ENCODE assay signal across 8 cellular contexts in genomic region chr1:35564037-35564883, GRCh38. TPM values are rescaled to one million over a fixed set of nuclear protein-coding genes. Genes with fewer than 3 reads are reported as not detected.
DNase-seq lines count a peak whose midpoint lies in the region; ATAC-seq, FAIRE-seq and TF ChIP-seq lines count a peak whose summit lies in the region.

No MANE protein-coding gene starts in this region.

- no TSS peak for BruUV-seq in HepG2 (replicated peaks; lab: Mats Ljungman, UMichigan)

- H3K9me3 ChIP-seq in CD4-positive, CD25-positive, alpha-beta regulatory T cell (ENCODE audit: control insufficient read depth in 2 of 2, low read length in 2 of 2): no peaks in the 10 kb centered on the region
- H3K9me3 ChIP-seq in HepG2 (ENCODE audit: low read length): no peaks in the 10 kb centered on the region

- in situ Hi-C loops in HepG2 (cut with HindIII; ENCODE audit: extremely low pct_ligation_motif_present, low pct_unique_long_range_greater_than_20kb): loop anchor here (5.0 kb wide), 2 partner anchors 112 to 208 kb away; no protein-coding TSS in a partner anchor

- TF ChIP-seq CTCF in HepG2 (CRISPR knock-in tag; IDR thresholded peaks at IDR 0.05): peak; percentile 85

- H3K36me3 Mint-ChIP-seq in CD4-positive, CD25-positive, alpha-beta regulatory T cell: peaks cover 15% of the 10 kb centered on the region

- no peak overlapping the region for H3K4me3 ChIP-seq in CD4-positive, CD25-positive, alpha-beta regulatory T cell (ENCODE audit: low read depth, low read length)
- no peak overlapping the region for H3K4me3 ChIP-seq in HepG2 (replicated peaks in 1 of 3; ENCODE audit: insufficient read depth in 1 of 3, low read depth in 2 of 3, low read length in 3 of 3)

- peak; percentile 60 for ATAC-seq in CD4-positive, CD25-positive, alpha-beta regulatory T cell (ENCODE audit: low read depth in 2 of 2)
- peak; percentile 70 for ATAC-seq in HepG2
- no peak for ATAC-seq in GM19324 (IDR thresholded peaks at IDR 0.05; ENCODE audit: low FRiP score, unreplicated experiment)

- no peak overlapping the region for H2AFZ ChIP-seq in HepG2 (ENCODE audit: low read length)

- peak; percentile 63 for FAIRE-seq in HepG2 (lab: Jason Lieb, UNC)

- TF ChIP-seq POLR2A in HepG2 (IDR thresholded peaks at IDR 0.05; ENCODE audit: insufficient read depth in 1 of 2, low read depth in 2 of 2, low read length in 2 of 2): no peak

- DNase-seq in CD4-positive, CD25-positive, alpha-beta regulatory T cell: peak; percentile 67 to 85 (median 73)
- DNase-seq in HCEC 1CT (peak; percentile 61), NCI-H446 (lab: John Stamatoyannopoulos, UW) (peak; percentile 38 to 76), cerebellum (ENCODE audit: low spot score) (peak; percentile 67), HepG2 (ENCODE audit: low spot score) (peak; percentile 73)
- peak; percentile 75 to 76 for DNase-seq in activated CD4-positive, alpha-beta T cell treated with anti-CD3 and anti-CD28 coated beads for 24 hours (ENCODE audit: low read depth in 2 of 2)
- peak; percentile 62 to 76 (median 71) for DNase-seq in stimulated activated CD4-positive, alpha-beta T cell treated with anti-CD3 and anti-CD28 coated beads, TNF-alpha, amount 100 ng/mL, for 24 hours (ENCODE audit: low read depth in 3 of 3)

- H3K79me2 ChIP-seq in HepG2 (ENCODE audit: insufficient read depth, low read length): no peaks in the 10 kb centered on the region

- intact Hi-C loops in HepG2 (cut with micrococcal nuclease; ENCODE audit: unreplicated experiment): loop anchor here (1.0 kb wide), 1 partner anchor 113 kb away; no protein-coding TSS in a partner anchor

- peak overlapping the region in 2 of 3 donors; percentile 33 to 72 for H3K27ac Mint-ChIP-seq in CD4-positive, CD25-positive, alpha-beta regulatory T cell

- peaks cover 0 to 38% (median 26%) of the 10 kb centered on the region in 4 donors for H3K4me1 Mint-ChIP-seq in CD4-positive, CD25-positive, alpha-beta regulatory T cell

- H3K9ac ChIP-seq in HepG2 (ENCODE audit: insufficient read depth, low read depth, low read length): no peak overlapping the region

- peak; percentile 34; the same call in 1 of the 2 replicates for TF ChIP-seq RAD21 in HepG2 (CRISPR knock-in tag; IDR thresholded peaks at IDR 0.05)

- CTCF ChIA-PET in HepG2 (lab: Yijun Ruan, JAX; ENCODE audit: low intra/inter-chr PET ratio, low total read pairs): interaction anchor here (0.9 to 3.4 kb wide), 2 partner anchors 113 to 211 kb away, joined by 3 to 13 read pairs; no protein-coding TSS in a partner anchor

- WGBS in HepG2 (ENCODE audit: low lambda C conversion rate): 84% methylated on average over 9 of the region's 9 CpGs

- POLR2A ChIA-PET in HepG2 (lab: Yijun Ruan, JAX): interaction anchor here (0.9 to 1.4 kb wide), 2 partner anchors 8 to 9 kb away, joined by 5 to 7 read pairs; partner anchors contain the start of gene TFAP2E

- no peaks in the 10 kb centered on the region for H4K20me1 ChIP-seq in HepG2 (ENCODE audit: insufficient read depth, low read length)

- TF ChIP-seq EP300 in HepG2 (IDR thresholded peaks at IDR 0.05; ENCODE audit: low read depth in 2 of 2, low read length in 2 of 2): no peak
- no peak for TF ChIP-seq EP300 in HepG2 (CRISPR knock-in tag; IDR thresholded peaks at IDR 0.05; ENCODE audit: borderline replicate concordance)

- peaks cover 0 to 1% (median 0%) of the 10 kb centered on the region in 7 donors for H3K9me3 Mint-ChIP-seq in CD4-positive, CD25-positive, alpha-beta regulatory T cell

- H3K27me3 ChIP-seq in CD4-positive, CD25-positive, alpha-beta regulatory T cell (ENCODE audit: control insufficient read depth, insufficient read depth, low read length): no peaks in the 10 kb centered on the region
- no peaks in the 10 kb centered on the region for H3K27me3 ChIP-seq in HepG2 (ENCODE audit: control insufficient read depth in 1 of 2, insufficient read depth in 2 of 2, low read length in 2 of 2)

- no peak overlapping the region for H3K4me2 ChIP-seq in HepG2 (ENCODE audit: low read depth, low read length)

- H3K36me3 ChIP-seq in CD4-positive, CD25-positive, alpha-beta regulatory T cell (ENCODE audit: control insufficient read depth, insufficient read depth, low read length): peaks cover 3% of the 10 kb centered on the region
- peaks cover 7 to 18% of the 10 kb centered on the region in 2 experiments; a peak in 3 of 5 replicates for H3K36me3 ChIP-seq in HepG2 (replicated peaks in 1 of 2; ENCODE audit: control insufficient read depth in 1 of 2, insufficient read depth in 2 of 2, low read length in 2 of 2)

- no peaks in the 10 kb centered on the region for H3K27me3 Mint-ChIP-seq in CD4-positive, CD25-positive, alpha-beta regulatory T cell

- H3K4me3 Mint-ChIP-seq in CD4-positive, CD25-positive, alpha-beta regulatory T cell: peak overlapping the region in 3 of 4 donors; percentile 9 to 56 (median 11)

- peaks cover 2% of the 10 kb centered on the region for H3K4me1 ChIP-seq in CD4-positive, CD25-positive, alpha-beta regulatory T cell (ENCODE audit: control insufficient read depth, insufficient read depth, low read length, poor library complexity, severe bottlenecking)
- no peaks in the 10 kb centered on the region for H3K4me1 ChIP-seq in HepG2 (ENCODE audit: insufficient read depth, low read length)

- no peak overlapping the region for H3K27ac ChIP-seq in CD4-positive, CD25-positive, alpha-beta regulatory T cell (ENCODE audit: insufficient read depth, low read length, poor library complexity, severe bottlenecking)
- no peak overlapping the region for H3K27ac ChIP-seq in HepG2 (ENCODE audit: extremely low read length, insufficient read depth, low read length)

RNA-seq across cellular contexts. Expression of gene NCDN, which starts 6.7 kb away (rescaled TPM):
- total RNA-seq in CD4-positive, CD25-positive, alpha-beta regulatory T cell: 28.7 TPM
- polyA plus RNA-seq in CD4-positive, CD25-positive, alpha-beta regulatory T cell: 10 to 100 TPM in 2 of 4 donors, 1 to 10 TPM in 2; 5.5 to 11.1 (median 10.1) TPM
- 40.7 TPM for total RNA-seq in cerebellum
- total RNA-seq in HepG2 (2016; rRNA removed; fragmentation: Illumina TruSeq; extraction: Trizol): 9.1 and 9.3 TPM in 2 replicates
- 0.88 and 1.1 TPM in 2 replicates for total RNA-seq in HepG2 (2016; cell fraction: cytosol; rRNA removed; fragmentation: Illumina TruSeq; extraction: Trizol; ENCODE audit: low read depth)
- 7.2 and 8.9 TPM in 2 replicates for total RNA-seq in HepG2 (2016; cell fraction: insoluble cytoplasmic fraction; rRNA removed; fragmentation: Illumina TruSeq; extraction: Trizol)
- total RNA-seq in HepG2 (2016; cell fraction: membrane; rRNA removed; fragmentation: Illumina TruSeq; extraction: Trizol): 3.5 and 3.6 TPM in 2 replicates
- total RNA-seq in HepG2 (2016; cell fraction: nucleus; rRNA removed; fragmentation: Illumina TruSeq; extraction: Trizol): 6.6 and 8.7 TPM in 2 replicates
- 6.6 and 11.0 TPM in 2 replicates for polyA plus RNA-seq in HepG2 (2011; rRNA removed)
- polyA plus RNA-seq in HepG2 (2011; cell fraction: cytosol; rRNA removed): 4.6 and 5.4 TPM in 2 replicates
- 26.7 and 28.4 TPM in 2 replicates for polyA plus RNA-seq in HepG2 (2011; cell fraction: nucleus; rRNA removed)
- 4.4 and 7.0 TPM in 2 replicates for polyA plus RNA-seq in HepG2 (2012)
- 0.55 and 0.77 TPM in 2 replicates for polyA plus RNA-seq in HepG2 (2016; cell fraction: cytosol; fragmentation: Illumina TruSeq; extraction: Trizol; ENCODE audit: low read depth)
- polyA plus RNA-seq in HepG2 (2016; cell fraction: insoluble cytoplasmic fraction; fragmentation: Illumina TruSeq; extraction: Trizol; ENCODE audit: low read depth): 7.4 and 8.8 TPM in 2 replicates
- 1.8 and 1.9 TPM in 2 replicates for polyA plus RNA-seq in HepG2 (2016; cell fraction: membrane; fragmentation: Illumina TruSeq; extraction: Trizol; ENCODE audit: low read depth)
- 15.1 and 16.2 TPM in 2 replicates for polyA plus RNA-seq in HepG2 (2016; cell fraction: nucleus; fragmentation: Illumina TruSeq; extraction: Trizol; ENCODE audit: insufficient read depth, low read depth)
- 18.1 and 18.4 TPM in 2 replicates for polyA minus RNA-seq in HepG2 (2011; rRNA and poly(A)+ RNA removed; ENCODE audit: low replicate concordance)
- polyA minus RNA-seq in HepG2 (2011; cell fraction: cytosol; rRNA and poly(A)+ RNA removed): 5.1 and 5.9 TPM in 2 replicates
- 12.4 and 15.2 TPM in 2 replicates for polyA minus RNA-seq in HepG2 (2011; cell fraction: nucleus; rRNA and poly(A)+ RNA removed)

RNA-seq across cellular contexts. Expression of gene KIAA0319L, which starts 7.1 kb away (rescaled TPM):
- total RNA-seq in CD4-positive, CD25-positive, alpha-beta regulatory T cell: 72.4 TPM
- polyA plus RNA-seq in CD4-positive, CD25-positive, alpha-beta regulatory T cell: 10 to 100 TPM; 16.2 to 21.3 (median 17.4) TPM
- 59.1 TPM for total RNA-seq in cerebellum
- 15.9 and 33.4 TPM in 2 replicates for total RNA-seq in HepG2 (2016; rRNA removed; fragmentation: Illumina TruSeq; extraction: Trizol)
- 9.6 and 9.8 TPM in 2 replicates for total RNA-seq in HepG2 (2016; cell fraction: cytosol; rRNA removed; fragmentation: Illumina TruSeq; extraction: Trizol; ENCODE audit: low read depth)
- 14.8 and 30.6 TPM in 2 replicates for total RNA-seq in HepG2 (2016; cell fraction: insoluble cytoplasmic fraction; rRNA removed; fragmentation: Illumina TruSeq; extraction: Trizol)
- 17.2 and 17.3 TPM in 2 replicates for total RNA-seq in HepG2 (2016; cell fraction: membrane; rRNA removed; fragmentation: Illumina TruSeq; extraction: Trizol)
- total RNA-seq in HepG2 (2016; cell fraction: nucleus; rRNA removed; fragmentation: Illumina TruSeq; extraction: Trizol): 54.0 and 56.5 TPM in 2 replicates
- 74.3 and 82.6 TPM in 2 replicates for polyA plus RNA-seq in HepG2 (2011; rRNA removed)
- 42.1 and 57.2 TPM in 2 replicates for polyA plus RNA-seq in HepG2 (2011; cell fraction: cytosol; rRNA removed)
- polyA plus RNA-seq in HepG2 (2011; cell fraction: nucleus; rRNA removed): 80.2 and 103 TPM in 2 replicates
- polyA plus RNA-seq in HepG2 (2012): 46.0 and 51.9 TPM in 2 replicates
- polyA plus RNA-seq in HepG2 (2016; cell fraction: cytosol; fragmentation: Illumina TruSeq; extraction: Trizol; ENCODE audit: low read depth): 2.8 and 3.0 TPM in 2 replicates
- 8.0 and 11.3 TPM in 2 replicates for polyA plus RNA-seq in HepG2 (2016; cell fraction: insoluble cytoplasmic fraction; fragmentation: Illumina TruSeq; extraction: Trizol; ENCODE audit: low read depth)
- 7.6 and 8.2 TPM in 2 replicates for polyA plus RNA-seq in HepG2 (2016; cell fraction: membrane; fragmentation: Illumina TruSeq; extraction: Trizol; ENCODE audit: low read depth)
- polyA plus RNA-seq in HepG2 (2016; cell fraction: nucleus; fragmentation: Illumina TruSeq; extraction: Trizol; ENCODE audit: insufficient read depth, low read depth): 50.7 and 54.2 TPM in 2 replicates
- polyA minus RNA-seq in HepG2 (2011; rRNA and poly(A)+ RNA removed; ENCODE audit: low replicate concordance): 53.1 and 74.5 TPM in 2 replicates
- polyA minus RNA-seq in HepG2 (2011; cell fraction: cytosol; rRNA and poly(A)+ RNA removed): 37.6 and 52.7 TPM in 2 replicates
- polyA minus RNA-seq in HepG2 (2011; cell fraction: nucleus; rRNA and poly(A)+ RNA removed): 116 and 145 TPM in 2 replicates

RNA-seq across cellular contexts. Expression of gene TFAP2E, which starts 8.9 kb away (rescaled TPM):
- 5.1 TPM for total RNA-seq in CD4-positive, CD25-positive, alpha-beta regulatory T cell
- polyA plus RNA-seq in CD4-positive, CD25-positive, alpha-beta regulatory T cell: under 1 TPM in 3 of 4 donors, not detected in 1; 0.17 to 0.71 (median 0.21) TPM
- total RNA-seq in cerebellum (0.54 TPM), HepG2 (2016; rRNA removed; fragmentation: Illumina TruSeq; extraction: Trizol) (0.31 and 0.44 TPM in 2 replicates)
- 0.18 TPM in 1 of 2 replicates, not detected in the other for total RNA-seq in HepG2 (2016; cell fraction: cytosol; rRNA removed; fragmentation: Illumina TruSeq; extraction: Trizol; ENCODE audit: low read depth)
- 0.17 and 0.49 TPM in 2 replicates for total RNA-seq in HepG2 (2016; cell fraction: insoluble cytoplasmic fraction; rRNA removed; fragmentation: Illumina TruSeq; extraction: Trizol)
- total RNA-seq in HepG2 (2016; cell fraction: membrane; rRNA removed; fragmentation: Illumina TruSeq; extraction: Trizol): 0.12 and 0.17 TPM in 2 replicates
- total RNA-seq in HepG2 (2016; cell fraction: nucleus; rRNA removed; fragmentation: Illumina TruSeq; extraction: Trizol): 0.47 and 0.53 TPM in 2 replicates
- polyA plus RNA-seq in HepG2 (2011; rRNA removed): 0.41 and 0.46 TPM in 2 replicates
- 0.32 and 0.42 TPM in 2 replicates for polyA plus RNA-seq in HepG2 (2011; cell fraction: cytosol; rRNA removed)
- 2.1 and 2.2 TPM in 2 replicates for polyA plus RNA-seq in HepG2 (2011; cell fraction: nucleus; rRNA removed)
- 0.56 and 0.88 TPM in 2 replicates for polyA plus RNA-seq in HepG2 (2012)
- 0.12 TPM in 1 of 2 replicates, not detected in the other for polyA plus RNA-seq in HepG2 (2016; cell fraction: cytosol; fragmentation: Illumina TruSeq; extraction: Trizol; ENCODE audit: low read depth)
- 0.28 and 0.50 TPM in 2 replicates for polyA plus RNA-seq in HepG2 (2016; cell fraction: insoluble cytoplasmic fraction; fragmentation: Illumina TruSeq; extraction: Trizol; ENCODE audit: low read depth)
- 0.08 and 0.26 TPM in 2 replicates for polyA plus RNA-seq in HepG2 (2016; cell fraction: membrane; fragmentation: Illumina TruSeq; extraction: Trizol; ENCODE audit: low read depth)
- 1.5 and 1.9 TPM in 2 replicates for polyA plus RNA-seq in HepG2 (2016; cell fraction: nucleus; fragmentation: Illumina TruSeq; extraction: Trizol; ENCODE audit: insufficient read depth, low read depth)
- polyA minus RNA-seq in HepG2 (2011; rRNA and poly(A)+ RNA removed; ENCODE audit: low replicate concordance): 0.08 and 0.12 TPM in 2 replicates
- polyA minus RNA-seq in HepG2 (2011; cell fraction: cytosol; rRNA and poly(A)+ RNA removed): not detected in 2 replicates
- polyA minus RNA-seq in HepG2 (2011; cell fraction: nucleus; rRNA and poly(A)+ RNA removed): 0.50 and 0.52 TPM in 2 replicates
